Comparison of ENCODE assay signal across 1 cellular context in the genomic region with DNA sequence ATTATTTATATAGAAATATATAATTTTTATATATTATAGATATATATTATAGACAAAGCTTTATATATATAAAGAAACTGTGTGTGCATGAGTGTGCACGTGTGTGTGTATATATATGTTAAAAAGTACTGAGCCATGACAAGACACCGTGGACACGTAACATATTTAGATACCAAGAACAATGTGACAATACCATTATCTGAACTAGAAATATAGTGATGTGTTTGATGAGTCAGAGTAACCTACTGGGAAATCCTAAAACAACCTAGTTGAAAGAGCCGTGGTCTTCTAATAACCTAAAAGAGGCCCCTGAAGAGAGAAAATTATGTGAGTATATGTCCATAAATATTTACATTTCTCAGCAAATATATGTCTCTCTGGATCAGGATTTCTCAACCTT.
TF ChIP-seq lines count a peak whose summit lies in the region.

No MANE protein-coding gene starts in this region.

TF ChIP-seq in HCT116, 20 proteins besides CTCF, POLR2A, EP300 and RAD21 (continued from another document):
- TF ChIP-seq, protein P1, sequence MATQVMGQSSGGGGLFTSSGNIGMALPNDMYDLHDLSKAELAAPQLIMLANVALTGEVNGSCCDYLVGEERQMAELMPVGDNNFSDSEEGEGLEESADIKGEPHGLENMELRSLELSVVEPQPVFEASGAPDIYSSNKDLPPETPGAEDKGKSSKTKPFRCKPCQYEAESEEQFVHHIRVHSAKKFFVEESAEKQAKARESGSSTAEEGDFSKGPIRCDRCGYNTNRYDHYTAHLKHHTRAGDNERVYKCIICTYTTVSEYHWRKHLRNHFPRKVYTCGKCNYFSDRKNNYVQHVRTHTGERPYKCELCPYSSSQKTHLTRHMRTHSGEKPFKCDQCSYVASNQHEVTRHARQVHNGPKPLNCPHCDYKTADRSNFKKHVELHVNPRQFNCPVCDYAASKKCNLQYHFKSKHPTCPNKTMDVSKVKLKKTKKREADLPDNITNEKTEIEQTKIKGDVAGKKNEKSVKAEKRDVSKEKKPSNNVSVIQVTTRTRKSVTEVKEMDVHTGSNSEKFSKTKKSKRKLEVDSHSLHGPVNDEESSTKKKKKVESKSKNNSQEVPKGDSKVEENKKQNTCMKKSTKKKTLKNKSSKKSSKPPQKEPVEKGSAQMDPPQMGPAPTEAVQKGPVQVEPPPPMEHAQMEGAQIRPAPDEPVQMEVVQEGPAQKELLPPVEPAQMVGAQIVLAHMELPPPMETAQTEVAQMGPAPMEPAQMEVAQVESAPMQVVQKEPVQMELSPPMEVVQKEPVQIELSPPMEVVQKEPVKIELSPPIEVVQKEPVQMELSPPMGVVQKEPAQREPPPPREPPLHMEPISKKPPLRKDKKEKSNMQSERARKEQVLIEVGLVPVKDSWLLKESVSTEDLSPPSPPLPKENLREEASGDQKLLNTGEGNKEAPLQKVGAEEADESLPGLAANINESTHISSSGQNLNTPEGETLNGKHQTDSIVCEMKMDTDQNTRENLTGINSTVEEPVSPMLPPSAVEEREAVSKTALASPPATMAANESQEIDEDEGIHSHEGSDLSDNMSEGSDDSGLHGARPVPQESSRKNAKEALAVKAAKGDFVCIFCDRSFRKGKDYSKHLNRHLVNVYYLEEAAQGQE (IDR thresholded peaks at IDR 0.05; ENCODE audit: low read depth), result no peak
TF ChIP-seq in HCT116: peak in this region for 0.
